In the genomic region with DNA sequence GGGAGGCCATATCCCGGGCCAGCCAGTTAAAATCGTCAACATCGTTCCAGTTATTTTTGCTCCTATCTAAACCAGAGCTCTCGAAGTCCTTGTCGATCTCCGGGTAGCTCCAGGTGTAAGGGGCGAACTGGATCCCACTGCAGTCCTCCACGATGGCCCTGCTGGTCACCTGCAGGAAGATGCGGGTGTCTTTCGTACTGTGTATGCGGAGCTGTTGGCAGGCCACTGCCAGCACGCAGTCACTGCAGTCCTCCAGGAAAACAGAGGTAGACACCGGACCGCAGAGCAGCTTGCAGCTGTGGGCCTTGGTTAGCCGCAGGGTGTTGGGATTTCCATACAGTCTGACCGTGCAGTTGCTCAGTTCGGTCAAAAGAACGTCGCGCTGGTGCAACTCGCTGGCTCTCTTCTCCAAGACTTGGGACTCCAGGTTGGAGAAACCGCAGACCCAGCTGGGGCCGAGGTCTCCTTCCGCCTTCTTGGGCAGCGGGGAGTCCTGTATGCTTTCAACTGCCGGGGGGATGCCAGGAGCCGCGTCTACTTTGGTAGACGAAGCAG, we compare ENCODE assay signal across 8 cellular contexts. TPM values are rescaled to one million over a fixed set of nuclear protein-coding genes. Genes with fewer than 3 reads are reported as not detected.
A peak's percentile ranks its signal among the peaks of the same experiment; 100 is the strongest.
DNase-seq lines count a peak whose midpoint lies in the region; ATAC-seq and TF ChIP-seq lines count a peak whose summit lies in the region.

No MANE protein-coding gene starts in this region.

- H3K4me3 ChIP-seq in AG09309 (ENCODE audit: control insufficient read depth, low read depth, low read length) (peak overlapping the region; percentile 95), SK-N-MC (peak overlapping the region; percentile 79), colonic mucosa (peak overlapping the region; percentile 61), lung (peak overlapping the region; percentile 99)

- no peaks in the 10 kb centered on the region for H3K9me3 ChIP-seq in SK-N-MC (ENCODE audit: low read depth, low read length)
- no peaks in the 10 kb centered on the region for H3K9me3 ChIP-seq in colonic mucosa
- no peaks in the 10 kb centered on the region for H3K9me3 ChIP-seq in lung (ENCODE audit: control insufficient read depth in 2 of 2, insufficient read depth in 1 of 2, low read length in 1 of 2)

- peaks cover 5% of the 10 kb centered on the region for H3K4me1 ChIP-seq in colonic mucosa
- peaks cover 5 to 7% of the 10 kb centered on the region in 2 donors for H3K4me1 ChIP-seq in lung (ENCODE audit: control insufficient read depth in 2 of 2, insufficient read depth in 2 of 2, low read length in 2 of 2)

- H3K9ac ChIP-seq in SK-N-MC (ENCODE audit: insufficient read length) = peak overlapping the region; percentile 87
- peak overlapping the region; percentile 91 to 95 for H3K9ac ChIP-seq in colonic mucosa (ENCODE audit: low read depth in 2 of 2, low read length in 2 of 2)

- ATAC-seq in GM18907 (IDR thresholded peaks at IDR 0.05; ENCODE audit: unreplicated experiment) (peak; percentile 0), lung (ENCODE audit: insufficient read depth, low FRiP score) (no peak), HG02763 (IDR thresholded peaks at IDR 0.05; ENCODE audit: unreplicated experiment) (no peak), HG02884 (IDR thresholded peaks at IDR 0.05; ENCODE audit: unreplicated experiment) (no peak)

- H3K27ac ChIP-seq in SK-N-MC (no peak overlapping the region; the same call in 1 of the 2 replicates), colonic mucosa (peak overlapping the region; percentile 87), lung (ENCODE audit: low read depth in 1 of 2, low read length in 1 of 2) (peak overlapping the region; percentile 94 to 100)

- H3K27me3 ChIP-seq in colonic mucosa (no peaks in the 10 kb centered on the region), lung (ENCODE audit: control insufficient read depth, insufficient read depth) (no peaks in the 10 kb centered on the region)

- WGBS in lung, 2 donors = 2 to 3% methylated on average over 29 of the region's 29 CpGs

- intact Hi-C loops in colonic mucosa (cut with DNase I) = loop anchor here (5.0 kb wide), 1 partner anchor 42 kb away; no protein-coding TSS in a partner anchor

- no peak for TF ChIP-seq CTCF in AG09309 (IDR thresholded peaks at IDR 0.05; ENCODE audit: control insufficient read depth, insufficient read depth, low read depth, low read length, missing control alignments)
- no peak for TF ChIP-seq CTCF in colonic mucosa (IDR thresholded peaks at IDR 0.05)
- TF ChIP-seq CTCF in lung (IDR thresholded peaks at IDR 0.05; ENCODE audit: control extremely low read depth, extremely low read depth) = no peak

- no peak for DNase-seq in AG09309 (ENCODE audit: low read depth)
- DNase-seq in SK-N-MC (ENCODE audit: low read depth, low spot score) = no peak
- peak; percentile 29 for DNase-seq in colonic mucosa
- peak; percentile 42 for DNase-seq in lung (ENCODE audit: low spot score)
- peak; percentile 33 for DNase-seq in superior temporal gyrus (ENCODE audit: extremely low spot score)

- no peaks in the 10 kb centered on the region for H3K36me3 ChIP-seq in SK-N-MC (ENCODE audit: insufficient read depth, low read length)
- no peaks in the 10 kb centered on the region for H3K36me3 ChIP-seq in colonic mucosa
- no peaks in the 10 kb centered on the region for H3K36me3 ChIP-seq in lung (ENCODE audit: control insufficient read depth in 2 of 2, insufficient read depth in 2 of 2, low read length in 2 of 2)

RNA-seq across cellular contexts. Expression of a gene that starts 0.7 kb away (rescaled TPM):
- total RNA-seq in colonic mucosa = 10 to 100 TPM; 24.2 to 24.8 TPM
- 10 to 100 TPM; 22.1 to 22.2 TPM for total RNA-seq in lung
- polyA plus RNA-seq in lung = 10 to 100 TPM; 21.6 to 38.0 TPM

RNA-seq across cellular contexts. Expression of a gene that starts 22.8 kb away (rescaled TPM):
- total RNA-seq in colonic mucosa (under 1 TPM; 0.32 to 0.35 TPM), lung (1 to 10 TPM; 1.7 to 2.6 TPM)
- polyA plus RNA-seq in lung = under 1 TPM; 0.31 to 0.62 TPM

RNA-seq across cellular contexts. Expression of a gene that starts 36.7 kb away (rescaled TPM):
- total RNA-seq in colonic mucosa = 10 to 100 TPM; 11.5 to 15.3 TPM
- total RNA-seq in lung = 10 to 100 TPM; 14.6 to 18.6 TPM
- polyA plus RNA-seq in lung = 1 to 10 TPM; 2.8 to 6.8 TPM

Comparison
In these comparisons a context has a peak if more than half of its experiments do, and no peak if none do; other contexts are left out.
1. DNase-seq: peak in colonic mucosa (single experiment), lung (single experiment) and superior temporal gyrus (single experiment); none in AG09309 (single experiment) and SK-N-MC (single experiment).
2. Peak in every context shown above with its lines, with median percentiles within 50 percentile points of each other: H3K4me3 ChIP-seq.